8 cellular contexts compared by ENCODE assay signal in genomic region chr16:88039591-88039990, GRCh38.
"Had no signal": no experiment of that assay in that cellular context is flagged by ENCODE, and none has a peak within 500 bp of the region (broad histone marks: within the 10 kb centered on the region; RNA-seq: fewer than 3 reads in every experiment).

No MANE protein-coding gene starts in this region.

- FAIRE-seq: H1, H54, HepG2 had no signal

- H3K36me3 ChIP-seq: HAP-1 had no signal

- DNase-seq: HFFc6, KBM-7 had no signal

- H3K9me3 ChIP-seq: HAP-1 had no signal

- H3K9me3 Mint-ChIP-seq: GM23338, HFFc6, IgD-negative memory B cell had no signal

- H3K27ac Mint-ChIP-seq: GM23338, HFFc6, IgD-negative memory B cell had no signal

- H3K4me3 ChIP-seq: GM23338, HAP-1 had no signal

- H3K4me1 ChIP-seq: HAP-1 had no signal

- H3K4me3 Mint-ChIP-seq: GM23338, HFFc6, IgD-negative memory B cell had no signal

- H3K27me3 Mint-ChIP-seq: IgD-negative memory B cell had no signal
